Comparison of ENCODE assay signal across 1 cellular context in the genomic region with DNA sequence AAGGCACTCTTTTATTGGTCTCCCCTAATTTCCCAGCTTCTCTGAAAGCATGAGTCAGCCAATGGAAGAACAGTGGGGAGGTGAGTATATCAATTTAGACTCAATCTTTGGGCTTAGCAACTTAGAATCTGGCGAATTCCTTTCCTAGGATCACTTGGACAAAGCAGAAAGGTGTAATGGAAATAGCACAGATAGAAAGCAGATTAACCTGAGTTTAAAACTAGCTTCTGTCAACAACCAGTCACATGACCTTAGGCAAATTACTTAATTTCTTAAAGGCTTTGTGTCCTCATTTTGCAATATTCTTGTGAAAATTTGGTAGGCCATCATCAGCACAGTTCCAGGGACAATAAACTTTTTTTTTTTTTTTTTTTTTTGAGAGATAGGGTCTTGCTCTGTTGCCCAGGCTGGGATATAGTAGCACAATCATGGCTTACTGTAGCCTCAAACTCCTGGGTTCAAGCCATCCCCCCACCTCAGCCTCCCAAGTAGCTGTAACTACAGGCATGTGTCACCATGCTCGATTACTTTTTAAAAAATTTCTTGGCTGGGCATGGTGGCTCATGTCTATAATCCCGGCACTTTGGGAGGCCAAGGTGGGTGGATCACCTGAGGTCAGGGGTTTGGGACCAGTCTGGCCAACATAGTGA.
TF ChIP-seq lines count a peak whose summit lies in the region.

No MANE protein-coding gene starts in this region.

TF ChIP-seq in GM23338, 12 proteins besides CTCF, POLR2A, EP300 and RAD21 (continued from another document):
- TF ChIP-seq, protein P1, sequence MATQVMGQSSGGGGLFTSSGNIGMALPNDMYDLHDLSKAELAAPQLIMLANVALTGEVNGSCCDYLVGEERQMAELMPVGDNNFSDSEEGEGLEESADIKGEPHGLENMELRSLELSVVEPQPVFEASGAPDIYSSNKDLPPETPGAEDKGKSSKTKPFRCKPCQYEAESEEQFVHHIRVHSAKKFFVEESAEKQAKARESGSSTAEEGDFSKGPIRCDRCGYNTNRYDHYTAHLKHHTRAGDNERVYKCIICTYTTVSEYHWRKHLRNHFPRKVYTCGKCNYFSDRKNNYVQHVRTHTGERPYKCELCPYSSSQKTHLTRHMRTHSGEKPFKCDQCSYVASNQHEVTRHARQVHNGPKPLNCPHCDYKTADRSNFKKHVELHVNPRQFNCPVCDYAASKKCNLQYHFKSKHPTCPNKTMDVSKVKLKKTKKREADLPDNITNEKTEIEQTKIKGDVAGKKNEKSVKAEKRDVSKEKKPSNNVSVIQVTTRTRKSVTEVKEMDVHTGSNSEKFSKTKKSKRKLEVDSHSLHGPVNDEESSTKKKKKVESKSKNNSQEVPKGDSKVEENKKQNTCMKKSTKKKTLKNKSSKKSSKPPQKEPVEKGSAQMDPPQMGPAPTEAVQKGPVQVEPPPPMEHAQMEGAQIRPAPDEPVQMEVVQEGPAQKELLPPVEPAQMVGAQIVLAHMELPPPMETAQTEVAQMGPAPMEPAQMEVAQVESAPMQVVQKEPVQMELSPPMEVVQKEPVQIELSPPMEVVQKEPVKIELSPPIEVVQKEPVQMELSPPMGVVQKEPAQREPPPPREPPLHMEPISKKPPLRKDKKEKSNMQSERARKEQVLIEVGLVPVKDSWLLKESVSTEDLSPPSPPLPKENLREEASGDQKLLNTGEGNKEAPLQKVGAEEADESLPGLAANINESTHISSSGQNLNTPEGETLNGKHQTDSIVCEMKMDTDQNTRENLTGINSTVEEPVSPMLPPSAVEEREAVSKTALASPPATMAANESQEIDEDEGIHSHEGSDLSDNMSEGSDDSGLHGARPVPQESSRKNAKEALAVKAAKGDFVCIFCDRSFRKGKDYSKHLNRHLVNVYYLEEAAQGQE (IDR thresholded peaks at IDR 0.05; ENCODE audit: unreplicated experiment), result no peak
- TF ChIP-seq ZNF114 (CRISPR knock-in tag; IDR thresholded peaks at IDR 0.05) (no peak), EZH2 (IDR thresholded peaks at IDR 0.05; ENCODE audit: low read depth, unreplicated experiment) (no peak), NANOG (IDR thresholded peaks at IDR 0.05; ENCODE audit: borderline replicate concordance) (no peak)
